8 cellular contexts compared by ENCODE assay signal in the genomic region with DNA sequence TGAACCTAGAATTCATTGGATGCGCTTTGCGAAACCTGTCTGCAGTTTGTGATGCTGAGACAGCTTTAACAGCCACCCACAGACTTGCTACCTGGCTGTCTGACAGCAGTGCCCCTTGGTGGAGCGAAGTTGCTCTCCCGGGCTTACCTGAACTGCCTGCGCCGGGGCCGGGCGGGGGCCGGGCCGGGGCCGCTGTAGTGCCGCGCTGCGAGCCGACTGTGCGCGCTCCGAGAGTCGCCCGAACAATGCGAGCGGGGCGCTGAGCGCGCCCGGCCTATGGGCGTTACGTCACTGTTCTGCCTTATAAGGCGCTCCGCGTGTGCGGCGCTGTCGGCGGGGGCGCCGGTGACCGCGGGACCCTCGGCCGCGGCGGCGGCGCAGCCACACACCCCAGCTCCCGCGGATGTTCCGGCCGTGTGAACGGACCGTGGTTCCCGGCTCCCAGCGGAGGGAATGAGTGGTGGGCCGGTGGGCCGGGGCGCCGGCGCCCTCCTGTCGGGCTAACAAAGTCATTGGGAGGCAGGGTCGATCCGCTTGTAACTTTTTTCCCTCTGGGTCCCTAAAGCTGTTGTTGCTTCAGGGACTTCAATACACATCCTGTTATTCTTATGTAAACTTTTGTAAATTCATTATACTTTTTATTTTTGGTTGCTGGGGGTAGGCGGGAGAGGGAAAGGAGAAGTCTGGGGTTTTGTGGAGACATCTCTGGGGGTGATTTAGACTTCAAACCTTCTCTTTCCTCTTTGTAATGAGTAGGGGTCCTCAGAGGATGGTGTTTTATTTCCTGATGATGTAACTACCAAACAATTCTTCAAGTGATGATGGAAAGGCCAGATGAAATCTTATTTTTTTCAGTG. TPM values are rescaled to one million over a fixed set of nuclear protein-coding genes. Genes with fewer than 3 reads are reported as not detected.
A peak's percentile ranks its signal among the peaks of the same experiment; 100 is the strongest.
DNase-seq lines count a peak whose midpoint lies in the region; ATAC-seq and TF ChIP-seq lines count a peak whose summit lies in the region.

No MANE protein-coding gene starts in this region.

- TF ChIP-seq CTCF in GM12865 (IDR thresholded peaks at IDR 0.05; ENCODE audit: insufficient read depth, low read depth, low read length, missing control alignments): no peak
- TF ChIP-seq CTCF in choroid plexus epithelial cell (conservative IDR thresholded peaks at IDR 0.05; ENCODE audit: low read depth, low read length): no peak

- DNase-seq in GM12865 (ENCODE audit: low read depth): peak; percentile 73
- DNase-seq in NCI-H128 (lab: John Stamatoyannopoulos, UW; ENCODE audit: unreplicated experiment): peak; percentile 51
- peak; percentile 79 for DNase-seq in activated CD4-positive, alpha-beta T cell treated with anti-CD3 and anti-CD28 coated beads for 36 hours
- DNase-seq in choroid plexus epithelial cell (ENCODE audit: low read depth): peak; percentile 86
- peak; percentile 17 to 31 for DNase-seq in stimulated activated CD4-positive, alpha-beta T cell treated with anti-CD3 and anti-CD28 coated beads, Interleukin-1b, Interleukin-23, amount 100 ng/mL, for 1 hour (ENCODE audit: low read depth in 2 of 2)
- DNase-seq in NCI-H1048 (lab: John Stamatoyannopoulos, UW): no peak

- ATAC-seq in HG02571 (IDR thresholded peaks at IDR 0.05; ENCODE audit: unreplicated experiment): peak; percentile 87
- peak; percentile 93 for ATAC-seq in activated CD4-positive, alpha-beta T cell treated with anti-CD3 and anti-CD28 coated beads for 36 hours

- H3K27ac Mint-ChIP-seq in activated CD4-positive, alpha-beta T cell treated with anti-CD3 and anti-CD28 coated beads for 36 hours: no peak overlapping the region

- H3K4me3 ChIP-seq in GM12865 (ENCODE audit: low read depth, low read length) (peak overlapping the region; percentile 60), choroid plexus epithelial cell (ENCODE audit: low read depth, low read length) (peak overlapping the region; percentile 86)

- peak overlapping the region; percentile 65 for H3K4me3 Mint-ChIP-seq in activated CD4-positive, alpha-beta T cell treated with anti-CD3 and anti-CD28 coated beads for 36 hours

- no peaks in the 10 kb centered on the region for H3K36me3 Mint-ChIP-seq in activated CD4-positive, alpha-beta T cell treated with anti-CD3 and anti-CD28 coated beads for 36 hours (ENCODE audit: low read depth)

- intact Hi-C loops in activated CD4-positive, alpha-beta T cell treated with anti-CD3 and anti-CD28 coated beads for 36 hours (cut with DNase I, micrococcal nuclease): loop anchor here in 1 of 2 experiments (1.0 kb wide), 1 partner anchor 58 kb away; no protein-coding TSS in a partner anchor

- H3K27ac ChIP-seq in layer of hippocampus (ENCODE audit: low read depth, low read length): peak overlapping the region; percentile 61

- H3K9me3 Mint-ChIP-seq in activated CD4-positive, alpha-beta T cell treated with anti-CD3 and anti-CD28 coated beads for 36 hours (ENCODE audit: low read depth): no peaks in the 10 kb centered on the region

- no peaks in the 10 kb centered on the region for H3K27me3 ChIP-seq in layer of hippocampus (ENCODE audit: control insufficient read depth, insufficient read depth, low read length)

- peaks cover 21% of the 10 kb centered on the region for H3K4me1 Mint-ChIP-seq in activated CD4-positive, alpha-beta T cell treated with anti-CD3 and anti-CD28 coated beads for 36 hours

- POLR2A ChIA-PET in activated CD4-positive, alpha-beta T cell treated with anti-CD3 and anti-CD28 coated beads for 36 hours (lab: Charles Lee): no interaction called here

- CTCF ChIA-PET in activated CD4-positive, alpha-beta T cell treated with anti-CD3 and anti-CD28 coated beads for 36 hours (lab: Charles Lee): no interaction called here

- H3K27me3 Mint-ChIP-seq in activated CD4-positive, alpha-beta T cell treated with anti-CD3 and anti-CD28 coated beads for 36 hours: peaks cover 4% of the 10 kb centered on the region

RNA-seq across cellular contexts. Expression of gene CMSS1, which starts 58.5 kb away (rescaled TPM):
- total RNA-seq in activated CD4-positive, alpha-beta T cell treated with anti-CD3 and anti-CD28 coated beads for 36 hours: 10 to 100 TPM; 94.0 to 96.3 TPM
